36 cellular contexts compared by ENCODE assay signal in the genomic region with DNA sequence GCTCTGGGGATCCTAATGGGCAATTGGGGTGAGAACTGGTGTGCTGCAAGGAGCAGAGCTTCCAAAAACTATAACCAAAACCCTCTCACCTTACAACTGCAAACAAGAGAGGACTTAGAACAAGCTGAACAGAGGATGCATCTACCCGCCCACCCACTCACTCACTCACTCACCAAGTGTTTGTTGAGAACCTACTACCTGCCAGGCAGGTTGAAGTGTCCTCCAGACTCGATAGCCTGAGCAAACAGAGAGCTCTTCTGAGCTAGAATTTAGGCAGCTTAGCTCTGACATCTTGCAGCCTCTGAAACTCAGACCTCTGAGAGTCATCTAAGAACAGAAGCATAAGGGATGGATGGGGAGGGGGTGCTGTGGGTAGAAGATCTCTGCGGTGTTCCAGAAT. TPM values are rescaled to one million over a fixed set of nuclear protein-coding genes. Genes with fewer than 3 reads are reported as not detected.
"Had no signal": no experiment of that assay in that cellular context is flagged by ENCODE, and none has a peak within 500 bp of the region (broad histone marks: within the 10 kb centered on the region; RNA-seq: fewer than 3 reads in every experiment).

No MANE protein-coding gene starts in this region.

- DNase-seq: activated CD4-positive, alpha-beta memory T cell treated with anti-CD3 and anti-CD28 coated beads, Interleukin-2, amount 10 ng/mL, durations not matched to agents 7 days and 5 days; activated CD4-positive, alpha-beta T cell treated with anti-CD3 and anti-CD28 coated beads for 1 hour; activated CD4-positive, alpha-beta T cell treated with anti-CD3 and anti-CD28 coated beads for 48 hours; activated CD4-positive, CD25-positive, alpha-beta regulatory T cell; activated CD8-positive, alpha-beta memory T cell treated with anti-CD3 and anti-CD28 coated beads for 24 hours; activated CD8-positive, alpha-beta memory T cell treated with anti-CD3 and anti-CD28 coated beads, Interleukin-2, amount 10 ng/mL, durations not matched to agents 7 days and 5 days; activated CD8-positive, alpha-beta memory T cell treated with anti-CD3 and anti-CD28 coated beads, Interleukin-2, amount 50 U/mL, for 48 hours; activated effector memory CD4-positive, alpha-beta T cell treated with Interleukin-2 at 50 U/mL for 16 hours; activated naive CD4-positive, alpha-beta T cell treated with anti-CD3 and anti-CD28 coated beads, Interleukin-2, amount 10 ng/mL, durations not matched to agents 7 days and 5 days; activated naive CD8-positive, alpha-beta T cell treated with anti-CD3 and anti-CD28 coated beads, Interleukin-2, amount 50 U/mL, for 24 hours; activated T-cell treated with anti-CD3 and anti-CD28 coated beads, Interleukin-2, amount 50 U/mL, for 48 hours; anterior cingulate cortex; caudate nucleus; cerebellar nuclear complex; Kasumi-1; KBM-7; MG63; NCI-H1048; NCI-H1105 treated with DMSO at 0.1 percent for 48 hours; NCI-H1436 treated with DMSO at 0.1 percent for 48 hours; NCI-H187; NCI-H2081 treated with DMSO at 0.1 percent for 48 hours; NCI-H345; NCI-H526; NCI-H748 treated with DMSO at 0.1 percent for 48 hours; SHP77; SJCRH30; T1000; WERI-Rb-1 had no signal

- H3K9me3 ChIP-seq: SJCRH30 had no signal

- ATAC-seq: activated CD8-positive, alpha-beta memory T cell treated with anti-CD3 and anti-CD28 coated beads, Interleukin-2, amount 10 ng/mL, durations not matched to agents 7 days and 5 days; activated naive CD8-positive, alpha-beta T cell treated with anti-CD3 and anti-CD28 coated beads, Interleukin-2, amount 50 U/mL, for 24 hours; Panc1 had no signal

- H3K27ac ChIP-seq: SJCRH30, SK-N-MC, WERI-Rb-1 had no signal

- H3K36me3 ChIP-seq: MG63, SJCRH30, WERI-Rb-1 had no signal

- H3K4me1 ChIP-seq: SJCRH30 had no signal

- H3K4me3 ChIP-seq: MG63, SJCRH30, SK-N-MC had no signal

- H3K27me3 ChIP-seq: SJCRH30 had no signal

RNA-seq across cellular contexts. Expression of a gene that starts 41.2 kb away (rescaled TPM):
- total RNA-seq: activated CD4-positive, alpha-beta memory T cell treated with anti-CD3 and anti-CD28 coated beads, Interleukin-2, amount 10 ng/mL, durations not matched to agents 7 days and 5 days; activated CD8-positive, alpha-beta memory T cell treated with anti-CD3 and anti-CD28 coated beads, Interleukin-2, amount 10 ng/mL, durations not matched to agents 7 days and 5 days; bronchial epithelial cell; NCI-H460; RPMI7951; T-helper 1 cell treated with Interleukin-12 subunit alpha and Interleukin-12 subunit beta and Interleukin-4 antibody, amounts not matched to agents 30 ng/mL and 1 ng/mL, for 36 hours; T-helper 2 cell treated with Interferon-gamma antibody and Interleukin-4, amounts not matched to agents 100 ng/mL and 5 ng/mL, for 36 hours had no signal
